8 cellular contexts compared by ENCODE assay signal in the genomic region with DNA sequence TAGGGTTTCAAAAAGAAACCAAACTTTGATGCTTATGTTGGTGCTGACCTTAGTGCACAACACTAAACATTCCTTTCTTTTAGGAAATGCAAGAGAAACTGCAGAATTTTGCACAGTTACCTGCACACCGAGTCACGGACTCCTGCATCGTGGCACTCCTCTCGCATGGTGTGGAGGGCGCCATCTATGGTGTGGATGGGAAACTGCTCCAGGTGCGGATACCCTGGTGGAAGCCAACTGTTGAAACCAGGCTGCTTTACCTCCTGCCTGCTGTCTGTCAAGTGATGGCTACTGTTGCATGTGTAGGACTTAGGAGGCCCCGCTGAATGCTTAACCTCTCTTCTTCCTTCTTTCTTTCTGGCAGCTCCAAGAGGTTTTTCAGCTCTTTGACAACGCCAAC. TPM values are rescaled to one million over a fixed set of nuclear protein-coding genes. Genes with fewer than 3 reads are reported as not detected.
DNase-seq lines count a peak whose midpoint lies in the region; ATAC-seq and TF ChIP-seq lines count a peak whose summit lies in the region.

No MANE protein-coding gene starts in this region.

- peak; percentile 43 for DNase-seq in DMS53 treated with DMSO at 0.1 percent for 48 hours (lab: John Stamatoyannopoulos, UW; ENCODE audit: unreplicated experiment)
- peak in 1 of 2 experiments; percentile 74 for DNase-seq in HL-60 (ENCODE audit: low read depth in 1 of 2, low spot score in 1 of 2)
- DNase-seq in activated CD4-positive, alpha-beta T cell treated with anti-CD3 and anti-CD28 coated beads, Interleukin-2, amount 10 ng/mL, durations not matched to agents 7 days and 5 days, result peak; percentile 74
- DNase-seq in effector memory CD4-positive, alpha-beta T cell, result peak; percentile 33 to 51 (median 40)
- DNase-seq in osteocyte (ENCODE audit: extremely low spot score, unreplicated experiment), result no peak
- DNase-seq in NCI-H345 (lab: John Stamatoyannopoulos, UW), result no peak
- no peak for DNase-seq in mesenteric fat pad (ENCODE audit: low spot score)

- H3K4me3 ChIP-seq in HL-60 (replicated peaks; ENCODE audit: insufficient read depth, low read length), result no peak overlapping the region
- H3K4me3 ChIP-seq in effector memory CD4-positive, alpha-beta T cell (ENCODE audit: insufficient read depth, low read depth, low read length, poor library complexity, severe bottlenecking), result no peak overlapping the region

- peaks cover 83% of the 10 kb centered on the region for H3K36me3 ChIP-seq in effector memory CD4-positive, alpha-beta T cell (ENCODE audit: control insufficient read depth, insufficient read depth, low read length)

- no peaks in the 10 kb centered on the region for H3K9me3 Mint-ChIP-seq in activated CD4-positive, alpha-beta T cell treated with anti-CD3 and anti-CD28 coated beads, Interleukin-2, amount 10 ng/mL, durations not matched to agents 7 days and 5 days
- H3K9me3 Mint-ChIP-seq in osteocyte (ENCODE audit: unreplicated experiment), result no peaks in the 10 kb centered on the region

- no peaks in the 10 kb centered on the region for H3K27me3 ChIP-seq in HL-60 (ENCODE audit: insufficient read depth, poor library complexity, severe bottlenecking)
- no peaks in the 10 kb centered on the region for H3K27me3 ChIP-seq in effector memory CD4-positive, alpha-beta T cell (replicated peaks; ENCODE audit: control insufficient read depth, insufficient read depth, low read length, poor library complexity, severe bottlenecking)

- peaks cover 84% of the 10 kb centered on the region for H3K36me3 Mint-ChIP-seq in activated CD4-positive, alpha-beta T cell treated with anti-CD3 and anti-CD28 coated beads, Interleukin-2, amount 10 ng/mL, durations not matched to agents 7 days and 5 days (ENCODE audit: low read depth)
- peaks cover 75% of the 10 kb centered on the region for H3K36me3 Mint-ChIP-seq in osteocyte (ENCODE audit: unreplicated experiment)

- peaks cover 67% of the 10 kb centered on the region for H3K4me1 Mint-ChIP-seq in activated CD4-positive, alpha-beta T cell treated with anti-CD3 and anti-CD28 coated beads, Interleukin-2, amount 10 ng/mL, durations not matched to agents 7 days and 5 days
- peaks cover 14% of the 10 kb centered on the region for H3K4me1 Mint-ChIP-seq in osteocyte (ENCODE audit: unreplicated experiment)

- POLR2A ChIA-PET in activated CD4-positive, alpha-beta T cell treated with anti-CD3 and anti-CD28 coated beads, Interleukin-2, amount 10 ng/mL, durations not matched to agents 7 days and 5 days (lab: Charles Lee), result no interaction called here

- no peak for ATAC-seq in HG03039 (IDR thresholded peaks at IDR 0.05; ENCODE audit: unreplicated experiment)

- CTCF ChIA-PET in activated CD4-positive, alpha-beta T cell treated with anti-CD3 and anti-CD28 coated beads, Interleukin-2, amount 10 ng/mL, durations not matched to agents 7 days and 5 days (lab: Charles Lee), result interaction anchor here (0.5 to 4.1 kb wide), 20 partner anchors 9 to 698 kb away, joined by 3 to 32 read pairs (median 4); partner anchors contain the start of genes CASP2 and CLCN1

- H3K4me3 Mint-ChIP-seq in activated CD4-positive, alpha-beta T cell treated with anti-CD3 and anti-CD28 coated beads, Interleukin-2, amount 10 ng/mL, durations not matched to agents 7 days and 5 days, result no peak overlapping the region
- no peak overlapping the region for H3K4me3 Mint-ChIP-seq in osteocyte (ENCODE audit: unreplicated experiment)

- no peaks in the 10 kb centered on the region for H3K27me3 Mint-ChIP-seq in activated CD4-positive, alpha-beta T cell treated with anti-CD3 and anti-CD28 coated beads, Interleukin-2, amount 10 ng/mL, durations not matched to agents 7 days and 5 days
- no peaks in the 10 kb centered on the region for H3K27me3 Mint-ChIP-seq in osteocyte (ENCODE audit: unreplicated experiment)

- TF ChIP-seq CTCF in HL-60 (IDR thresholded peaks at IDR 0.05; ENCODE audit: insufficient read depth, low read length), result peak; percentile 52
- TF ChIP-seq CTCF in osteocyte (IDR thresholded peaks at IDR 0.05), result peak; percentile 63

- H3K27ac Mint-ChIP-seq in activated CD4-positive, alpha-beta T cell treated with anti-CD3 and anti-CD28 coated beads, Interleukin-2, amount 10 ng/mL, durations not matched to agents 7 days and 5 days, result peak overlapping the region; percentile 43
- H3K27ac Mint-ChIP-seq in osteocyte (ENCODE audit: unreplicated experiment), result no peak overlapping the region

- no peaks in the 10 kb centered on the region for H3K9me3 ChIP-seq in effector memory CD4-positive, alpha-beta T cell (ENCODE audit: control insufficient read depth, low read length)

- H3K27ac ChIP-seq in HL-60 (replicated peaks), result peak overlapping the region; percentile 92
- H3K27ac ChIP-seq in effector memory CD4-positive, alpha-beta T cell (ENCODE audit: insufficient read depth, low read length, poor library complexity, severe bottlenecking), result no peak overlapping the region

- no peaks in the 10 kb centered on the region for H3K4me1 ChIP-seq in effector memory CD4-positive, alpha-beta T cell (ENCODE audit: control insufficient read depth, insufficient read depth, low read length, poor library complexity, severe bottlenecking)

RNA-seq across cellular contexts. Expression of gene CASP2, which starts 11.7 kb away (rescaled TPM):
- total RNA-seq in activated CD4-positive, alpha-beta T cell treated with anti-CD3 and anti-CD28 coated beads, Interleukin-2, amount 10 ng/mL, durations not matched to agents 7 days and 5 days, result 100 to 1,000 TPM; 102 to 125 TPM
- total RNA-seq in osteocyte (47.5 and 51.4 TPM in 2 replicates), mesenteric fat pad (19.0 TPM)

RNA-seq across cellular contexts. Expression of gene TMEM139, which starts 15.1 kb away (rescaled TPM):
- under 1 TPM; 0.29 to 0.57 TPM for total RNA-seq in activated CD4-positive, alpha-beta T cell treated with anti-CD3 and anti-CD28 coated beads, Interleukin-2, amount 10 ng/mL, durations not matched to agents 7 days and 5 days
- not detected in 2 replicates for total RNA-seq in osteocyte
- total RNA-seq in mesenteric fat pad, result 3.7 TPM

RNA-seq across cellular contexts. Expression of gene CLCN1, which starts 16.1 kb away (rescaled TPM):
- under 1 TPM in 1 of 2 experiments, not detected in 1; 0.06 TPM for total RNA-seq in activated CD4-positive, alpha-beta T cell treated with anti-CD3 and anti-CD28 coated beads, Interleukin-2, amount 10 ng/mL, durations not matched to agents 7 days and 5 days
- total RNA-seq in osteocyte (not detected in 2 replicates), mesenteric fat pad (0.22 TPM)

RNA-seq across cellular contexts. Expression of gene GSTK1, which starts 36.6 kb away (rescaled TPM):
- 100 to 1,000 TPM; 370 to 419 TPM for total RNA-seq in activated CD4-positive, alpha-beta T cell treated with anti-CD3 and anti-CD28 coated beads, Interleukin-2, amount 10 ng/mL, durations not matched to agents 7 days and 5 days
- total RNA-seq in osteocyte (141 and 147 TPM in 2 replicates), mesenteric fat pad (177 TPM)

Comparison
In these comparisons a context has a peak if more than half of its experiments do, and no peak if none do; other contexts are left out.
1. DNase-seq: peak in DMS53 treated with DMSO at 0.1 percent for 48 hours (single experiment), activated CD4-positive, alpha-beta T cell treated with anti-CD3 and anti-CD28 coated beads, Interleukin-2, amount 10 ng/mL, durations not matched to agents 7 days and 5 days (single experiment) and effector memory CD4-positive, alpha-beta T cell (3 of 3); none in osteocyte (single experiment), NCI-H345 (single experiment) and mesenteric fat pad (single experiment).